11 cellular contexts compared by ENCODE assay signal in genomic region chr6:134446228-134446848, GRCh38.
DNase-seq lines count a peak whose midpoint lies in the region; TF ChIP-seq lines count a peak whose summit lies in the region.
"Had no signal": no experiment of that assay in that cellular context is flagged by ENCODE, and none has a peak within 500 bp of the region (broad histone marks: within the 10 kb centered on the region; RNA-seq: fewer than 3 reads in every experiment).

No MANE protein-coding gene starts in this region.

- peak overlapping the region in 2 of 5 experiments; percentile 39 to 76 for H3K4me3 Mint-ChIP-seq in brain
- H3K4me3 Mint-ChIP-seq: CD4-positive, alpha-beta memory T cell had no signal

- H3K27ac Mint-ChIP-seq in brain, result peak overlapping the region; percentile 10 to 91 (median 73)

- DNase-seq in AG20443 (ENCODE audit: low spot score) (peak; percentile 56), NCI-H1417 (lab: John Stamatoyannopoulos, UW) (peak; percentile 6 to 82 (median 63)), kidney tubule cell (ENCODE audit: low spot score) (peak; percentile 86), HPDE6-E6E7 (ENCODE audit: extremely low spot score) (no peak), GOT3 (lab: John Stamatoyannopoulos, UW) (no peak)
- DNase-seq in activated T-cell treated with anti-CD3 and anti-CD28 coated beads, Interleukin-2, amount 50 U/mL, for 48 hours, result no peak
- no peak for DNase-seq in activated CD8-positive, alpha-beta memory T cell treated with anti-CD3 and anti-CD28 coated beads for 24 hours
- DNase-seq: CD4-positive, alpha-beta memory T cell; NCI-H524; tibial artery had no signal

- no peaks in the 10 kb centered on the region for H3K9me3 Mint-ChIP-seq in brain
- H3K9me3 Mint-ChIP-seq: CD4-positive, alpha-beta memory T cell had no signal

- peaks cover 44% of the 10 kb centered on the region for H3K4me1 Mint-ChIP-seq in brain

- no peak for TF ChIP-seq CTCF in brain (conservative IDR thresholded peaks at IDR 0.05)

- no peaks in the 10 kb centered on the region for H3K36me3 Mint-ChIP-seq in brain
- H3K36me3 Mint-ChIP-seq: CD4-positive, alpha-beta memory T cell had no signal

- no peaks in the 10 kb centered on the region for H3K27me3 Mint-ChIP-seq in brain

Comparison
In these comparisons a context has a peak if more than half of its experiments do, and no peak if none do; other contexts are left out.
1. DNase-seq: peak in AG20443 (single experiment), NCI-H1417 (3 of 3) and kidney tubule cell (single experiment); none in HPDE6-E6E7 (single experiment), activated T-cell treated with anti-CD3 and anti-CD28 coated beads, Interleukin-2, amount 50 U/mL, for 48 hours (0 of 2), activated CD8-positive, alpha-beta memory T cell treated with anti-CD3 and anti-CD28 coated beads for 24 hours (single experiment) and GOT3 (single experiment).